ENCODE assay signal across 26 cellular contexts in the genomic region with DNA sequence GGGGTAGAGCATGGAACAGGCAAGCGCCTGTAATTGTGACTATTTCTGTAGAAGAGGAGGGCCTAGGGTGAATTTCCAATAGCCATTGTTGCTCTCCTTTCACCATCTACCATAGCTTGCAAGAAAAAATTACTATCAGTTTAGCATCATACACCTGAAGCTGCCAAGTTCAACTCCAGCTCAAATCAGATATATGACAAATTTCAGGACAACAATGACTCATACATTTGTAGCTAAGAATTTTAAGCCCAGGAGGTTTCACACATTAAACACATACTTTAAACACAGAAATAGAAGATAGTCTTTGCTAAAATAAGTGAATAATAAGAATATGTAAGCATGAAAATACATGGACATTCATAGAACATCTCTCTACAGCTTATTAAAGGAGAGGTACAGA.
"Had no signal": no experiment of that assay in that cellular context is flagged by ENCODE, and none has a peak within 500 bp of the region (broad histone marks: within the 10 kb centered on the region; RNA-seq: fewer than 3 reads in every experiment).

No MANE protein-coding gene starts in this region.

- FAIRE-seq: endothelial cell of umbilical vein, frontal cortex, keratinocyte had no signal

- H3K27ac Mint-ChIP-seq: endodermal cell; naive B cell; nephron; stimulated activated naive B cell treated with anti-CD40 and anti-IgM and Interleukin-4, amounts not matched to agents 10 μg/mL and 1 μg/mL and 100 μg/mL, for 72 hours had no signal

- DNase-seq: effector CD4-positive, alpha-beta T cell; endodermal cell; left cardiac atrium; left ventricle myocardium inferior; lower lobe of right lung; mesendoderm; naive B cell; occipital lobe; retina; spleen; stimulated activated CD4-positive, alpha-beta T cell treated with anti-CD3 and anti-CD28 coated beads, Interleukin-15, amount 100 ng/mL, for 24 hours; stimulated activated CD4-positive, alpha-beta T cell treated with anti-CD3 and anti-CD28 coated beads, Interleukin-1b, Interleukin-23, amount 100 ng/mL, for 48 hours; stimulated activated CD4-positive, alpha-beta T cell treated with anti-CD3 and anti-CD28 coated beads, Interleukin-4, amount 100 ng/mL, for 24 hours; stimulated activated naive B cell treated with anti-CD40 and anti-IgM and Interleukin-4, amounts not matched to agents 10 μg/mL and 1 μg/mL and 100 μg/mL, for 72 hours; stomach; substantia nigra; transverse colon had no signal

- H3K36me3 Mint-ChIP-seq: naive B cell; stimulated activated naive B cell treated with anti-CD40 and anti-IgM and Interleukin-4, amounts not matched to agents 10 μg/mL and 1 μg/mL and 100 μg/mL, for 72 hours had no signal

- H3K9ac ChIP-seq: parathyroid adenoma had no signal

- H3K79me2 ChIP-seq: parathyroid adenoma had no signal

- H3K27ac ChIP-seq: coronary artery, left ventricle myocardium inferior, lower lobe of right lung, parathyroid adenoma, prostate gland, spleen, stomach, thoracic aorta, transverse colon had no signal

- H3K4me3 ChIP-seq: coronary artery, left ventricle myocardium inferior, lower lobe of right lung, prostate gland, spleen, stomach, thoracic aorta, transverse colon had no signal

- H3K4me1 Mint-ChIP-seq: endodermal cell; naive B cell; nephron; stimulated activated naive B cell treated with anti-CD40 and anti-IgM and Interleukin-4, amounts not matched to agents 10 μg/mL and 1 μg/mL and 100 μg/mL, for 72 hours had no signal

- H3K4me1 ChIP-seq: left ventricle myocardium inferior, lower lobe of right lung, parathyroid adenoma, prostate gland, spleen, stomach, transverse colon had no signal

- H3K9me3 ChIP-seq: lower lobe of right lung, prostate gland, spleen, thoracic aorta, transverse colon had no signal

- H3K27me3 ChIP-seq: stomach, transverse colon had no signal

- H2AFZ ChIP-seq: parathyroid adenoma had no signal

- H3K4me3 Mint-ChIP-seq: endodermal cell; nephron; stimulated activated naive B cell treated with anti-CD40 and anti-IgM and Interleukin-4, amounts not matched to agents 10 μg/mL and 1 μg/mL and 100 μg/mL, for 72 hours had no signal

- H3K36me3 ChIP-seq: left ventricle myocardium inferior, lower lobe of right lung, prostate gland, spleen, stomach, thoracic aorta, transverse colon had no signal

- ATAC-seq: left cardiac atrium; lower lobe of right lung; sciatic nerve; stimulated activated naive B cell treated with anti-CD40 and anti-IgM and Interleukin-4, amounts not matched to agents 10 μg/mL and 1 μg/mL and 100 μg/mL, for 72 hours had no signal
